Comparison of ENCODE assay signal across 1 cellular context in the genomic region with DNA sequence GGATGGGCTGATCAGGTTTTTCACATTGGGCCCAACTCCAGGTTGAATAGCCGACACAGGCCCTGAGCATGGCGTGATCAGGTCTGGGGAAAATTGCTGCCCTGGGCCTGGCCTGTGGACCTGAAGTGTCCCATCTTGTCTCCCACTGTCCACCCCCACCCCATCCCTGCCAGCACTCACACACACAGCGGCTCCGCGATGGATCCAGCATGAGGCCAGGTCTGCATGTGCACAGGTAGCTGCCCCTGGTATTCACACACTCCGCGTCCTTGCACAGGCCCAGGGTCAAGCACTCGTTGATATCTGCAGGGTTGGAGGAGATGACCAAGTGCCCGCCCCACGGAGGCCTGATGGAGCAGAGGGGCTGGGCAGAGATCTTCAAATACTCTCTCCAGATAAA.
TF ChIP-seq lines count a peak whose summit lies in the region.

No MANE protein-coding gene starts in this region.

TF ChIP-seq in H1, 55 proteins besides CTCF, POLR2A, EP300 and RAD21:
- TF ChIP-seq SIN3A (conservative IDR thresholded peaks at IDR 0.05 in 1 of 2, IDR thresholded peaks at IDR 0.05 in 1 of 2; ENCODE audit: low read depth in 1 of 2, low read length in 2 of 2) = no peak
- TF ChIP-seq EGR1 (IDR thresholded peaks at IDR 0.05; ENCODE audit: borderline replicate concordance, low read depth, low read length) = no peak
- no peak for TF ChIP-seq CHD2 (IDR thresholded peaks at IDR 0.05; ENCODE audit: low read length)
- no peak for TF ChIP-seq SRF (IDR thresholded peaks at IDR 0.05; ENCODE audit: low read depth, low read length)
- TF ChIP-seq GABPA (IDR thresholded peaks at IDR 0.05; ENCODE audit: borderline replicate concordance, insufficient read depth, low read length) = no peak
- TF ChIP-seq ASH2L (IDR thresholded peaks at IDR 0.05; ENCODE audit: low read length) = no peak
- no peak for TF ChIP-seq NRF1 (IDR thresholded peaks at IDR 0.05; ENCODE audit: low read depth, low read length)
- no peak for TF ChIP-seq JUND (IDR thresholded peaks at IDR 0.05; ENCODE audit: low read length)
- no peak for TF ChIP-seq BACH1 (IDR thresholded peaks at IDR 0.05; ENCODE audit: low read length)
- TF ChIP-seq, protein P1, sequence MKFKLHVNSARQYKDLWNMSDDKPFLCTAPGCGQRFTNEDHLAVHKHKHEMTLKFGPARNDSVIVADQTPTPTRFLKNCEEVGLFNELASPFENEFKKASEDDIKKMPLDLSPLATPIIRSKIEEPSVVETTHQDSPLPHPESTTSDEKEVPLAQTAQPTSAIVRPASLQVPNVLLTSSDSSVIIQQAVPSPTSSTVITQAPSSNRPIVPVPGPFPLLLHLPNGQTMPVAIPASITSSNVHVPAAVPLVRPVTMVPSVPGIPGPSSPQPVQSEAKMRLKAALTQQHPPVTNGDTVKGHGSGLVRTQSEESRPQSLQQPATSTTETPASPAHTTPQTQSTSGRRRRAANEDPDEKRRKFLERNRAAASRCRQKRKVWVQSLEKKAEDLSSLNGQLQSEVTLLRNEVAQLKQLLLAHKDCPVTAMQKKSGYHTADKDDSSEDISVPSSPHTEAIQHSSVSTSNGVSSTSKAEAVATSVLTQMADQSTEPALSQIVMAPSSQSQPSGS (IDR thresholded peaks at IDR 0.05; ENCODE audit: low read length) = no peak
- no peak for TF ChIP-seq RFX5 (IDR thresholded peaks at IDR 0.05; ENCODE audit: borderline replicate concordance, low read depth, low read length)
- no peak for TF ChIP-seq BCL11A (IDR thresholded peaks at IDR 0.05; ENCODE audit: low read depth in 2 of 2, low read length in 2 of 2)
- TF ChIP-seq HDAC2 (IDR thresholded peaks at IDR 0.05; ENCODE audit: borderline replicate concordance in 1 of 2, low read depth in 2 of 2, low read length in 2 of 2) = no peak
- no peak for TF ChIP-seq YY1 (IDR thresholded peaks at IDR 0.05; ENCODE audit: low read depth, low read length)
- TF ChIP-seq, protein P2, sequence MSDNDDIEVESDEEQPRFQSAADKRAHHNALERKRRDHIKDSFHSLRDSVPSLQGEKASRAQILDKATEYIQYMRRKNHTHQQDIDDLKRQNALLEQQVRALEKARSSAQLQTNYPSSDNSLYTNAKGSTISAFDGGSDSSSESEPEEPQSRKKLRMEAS (IDR thresholded peaks at IDR 0.05) = no peak
- TF ChIP-seq ZNF274 (IDR thresholded peaks at IDR 0.05; ENCODE audit: borderline replicate concordance, extremely low read depth, low read length) = no peak
- no peak for TF ChIP-seq MAFK (IDR thresholded peaks at IDR 0.05; ENCODE audit: low read depth, low read length)
- no peak for TF ChIP-seq RNF2 (IDR thresholded peaks at IDR 0.05; ENCODE audit: borderline replicate concordance, low read depth, low read length, missing control alignments, poor library complexity, severe bottlenecking)
